In the genomic region with DNA sequence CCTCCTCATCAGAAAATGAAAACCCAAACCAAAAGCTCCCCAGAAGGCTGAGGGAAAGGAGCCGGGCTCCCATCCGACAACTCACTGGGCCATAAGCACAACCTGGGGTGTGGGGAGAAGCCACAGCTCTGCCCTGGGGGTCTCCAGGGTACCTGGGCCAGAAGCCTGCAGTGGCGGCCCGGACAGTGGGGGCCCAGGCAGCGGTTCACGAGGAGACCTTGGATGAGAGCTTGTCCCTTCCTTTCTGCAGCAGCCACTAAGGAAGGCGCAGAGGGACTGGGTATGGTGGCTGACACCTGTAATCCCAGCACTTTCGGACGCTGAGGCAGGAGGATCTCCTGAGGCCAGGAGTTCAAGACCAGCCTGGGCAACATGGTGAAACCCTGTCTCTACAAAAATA, we compare ENCODE assay signal across 29 cellular contexts.
"Had no signal": no experiment of that assay in that cellular context is flagged by ENCODE, and none has a peak within 500 bp of the region (broad histone marks: within the 10 kb centered on the region; RNA-seq: fewer than 3 reads in every experiment).

No MANE protein-coding gene starts in this region.

- H3K27me3 ChIP-seq: body of pancreas, colonic mucosa had no signal

- H3K27ac ChIP-seq: body of pancreas, colonic mucosa, epithelial cell of prostate, esophagus squamous epithelium, WERI-Rb-1 had no signal

- H3K36me3 ChIP-seq: colonic mucosa, esophagus squamous epithelium, WERI-Rb-1 had no signal

- H3K4me1 ChIP-seq: body of pancreas, colonic mucosa, esophagus squamous epithelium had no signal

- H3K9me3 ChIP-seq: body of pancreas, colonic mucosa, esophagus squamous epithelium had no signal

- H3K4me3 ChIP-seq: body of pancreas, colonic mucosa, esophagus squamous epithelium had no signal

- DNase-seq: activated B cell treated with CpG ODN at 0.5 μM for 24 hours; activated CD4-positive, alpha-beta memory T cell treated with anti-CD3 and anti-CD28 coated beads for 36 hours; activated CD4-positive, alpha-beta T cell treated with anti-CD3 and anti-CD28 coated beads for 48 hours; activated CD4-positive, alpha-beta T cell treated with anti-CD3 and anti-CD28 coated beads, Interleukin-2, amount 50 U/mL, for 1 hour; activated CD8-positive, alpha-beta memory T cell treated with anti-CD3 and anti-CD28 coated beads, Interleukin-2, amount 10 ng/mL, durations not matched to agents 7 days and 5 days; activated CD8-positive, alpha-beta memory T cell treated with anti-CD3 and anti-CD28 coated beads, Interleukin-2, amount 50 U/mL, for 4 hours; activated CD8-positive, alpha-beta T cell treated with anti-CD3 and anti-CD28 coated beads, Interleukin-2, amount 10 ng/mL, durations not matched to agents 7 days and 5 days; activated gamma-delta T cell; activated naive CD4-positive, alpha-beta T cell treated with anti-CD3 and anti-CD28 coated beads, Interleukin-2, amount 50 U/mL, for 16 hours; activated naive CD4-positive, alpha-beta T cell treated with Interleukin-2 at 50 U/mL for 16 hours; activated T-cell treated with anti-CD3 and anti-CD28 coated beads, Interleukin-2, amount 50 U/mL, for 1 hour; activated T-cell treated with anti-CD3 and anti-CD28 coated beads, Interleukin-2, amount 50 U/mL, for 48 hours; amniotic stem cell; anterior cingulate cortex; body of pancreas; caudate nucleus; colonic mucosa; effector CD8-positive, alpha-beta T cell; esophagus squamous epithelium; foreskin melanocyte; glutamatergic neuron; T-helper 1 cell; T-helper 17 cell; T1000; WERI-Rb-1 had no signal

- FAIRE-seq: endometrium, endothelial cell of umbilical vein had no signal

- ATAC-seq: activated CD4-positive, CD25-positive, alpha-beta regulatory T cell treated with anti-CD3 and anti-CD28 coated beads, Interleukin-2, amount 50 U/mL, for 24 hours; activated CD8-positive, alpha-beta memory T cell treated with anti-CD3 and anti-CD28 coated beads, Interleukin-2, amount 10 ng/mL, durations not matched to agents 7 days and 5 days; activated CD8-positive, alpha-beta T cell treated with anti-CD3 and anti-CD28 coated beads, Interleukin-2, amount 10 ng/mL, durations not matched to agents 7 days and 5 days; body of pancreas; T-helper 17 cell had no signal
